Comparison of ENCODE assay signal across 29 cellular contexts in genomic region chr9:97437151-97437550, GRCh38.
"Had no signal": no experiment of that assay in that cellular context is flagged by ENCODE, and none has a peak within 500 bp of the region (broad histone marks: within the 10 kb centered on the region; RNA-seq: fewer than 3 reads in every experiment).

No MANE protein-coding gene starts in this region.

- FAIRE-seq: islet of Langerhans had no signal

- H3K27me3 ChIP-seq: cardiac muscle cell, dorsolateral prefrontal cortex, foreskin keratinocyte, heart left ventricle, ovary, uterus had no signal

- H3K4me1 Mint-ChIP-seq: activated CD4-positive, alpha-beta T cell treated with anti-CD3 and anti-CD28 coated beads for 36 hours; stimulated activated effector memory CD8-positive, alpha-beta T cell treated with anti-CD3 and anti-CD28 coated beads, Interleukin-12 subunit alpha, Interleukin-12 subunit beta, amount 100 ng/mL, for 72 hours had no signal

- H3K36me3 Mint-ChIP-seq: type B pancreatic cell had no signal

- DNase-seq: activated CD4-positive, alpha-beta T cell treated with anti-CD3 and anti-CD28 coated beads for 36 hours; activated CD4-positive, CD25-positive, alpha-beta regulatory T cell; activated CD8-positive, alpha-beta memory T cell treated with anti-CD3 and anti-CD28 coated beads, Interleukin-2, amount 10 ng/mL, durations not matched to agents 7 days and 5 days; activated CD8-positive, alpha-beta T cell treated with anti-CD3 and anti-CD28 coated beads, Interleukin-2, amount 10 ng/mL, durations not matched to agents 7 days and 5 days; activated effector memory CD4-positive, alpha-beta T cell treated with Interleukin-2 at 50 U/mL for 16 hours; activated naive CD4-positive, alpha-beta T cell treated with Interleukin-2 at 50 U/mL for 16 hours; anterior cingulate cortex; dorsolateral prefrontal cortex; effector memory CD4-positive, alpha-beta T cell; foreskin keratinocyte; heart left ventricle; left ventricle myocardium inferior; mucosa of descending colon; ovary; retina; stimulated activated CD4-positive, alpha-beta T cell treated with anti-CD3 and anti-CD28 coated beads, Interleukin-4, amount 100 ng/mL, for 24 hours; uterus had no signal

- H3K36me3 ChIP-seq: cardiac muscle cell, ovary, uterus had no signal

- H3K27me3 Mint-ChIP-seq: activated CD4-positive, alpha-beta T cell treated with anti-CD3 and anti-CD28 coated beads for 36 hours; activated CD8-positive, alpha-beta memory T cell treated with anti-CD3 and anti-CD28 coated beads, Interleukin-2, amount 10 ng/mL, durations not matched to agents 7 days and 5 days; activated naive CD8-positive, alpha-beta T cell; progenitor cell of endocrine pancreas; stimulated activated naive CD8-positive, alpha-beta T cell treated with anti-CD3 and anti-CD28 coated beads, Interleukin-15, Interleukin-2, amounts not matched to agents 100 ng/mL and 50 ng/mL, for 24 hours; type B pancreatic cell had no signal

- H3K4me3 ChIP-seq: cardiac muscle cell, coronary artery, dorsolateral prefrontal cortex, heart left ventricle, left ventricle myocardium inferior, lung, mucosa of descending colon, ovary, skin epidermis, uterus had no signal

- H3K9me3 ChIP-seq: heart left ventricle, left ventricle myocardium inferior, mucosa of descending colon, ovary, uterus had no signal

- H3K27ac Mint-ChIP-seq: activated CD4-positive, alpha-beta T cell treated with anti-CD3 and anti-CD28 coated beads for 36 hours; activated CD8-positive, alpha-beta memory T cell treated with anti-CD3 and anti-CD28 coated beads, Interleukin-2, amount 10 ng/mL, durations not matched to agents 7 days and 5 days; activated CD8-positive, alpha-beta T cell treated with anti-CD3 and anti-CD28 coated beads, Interleukin-2, amount 10 ng/mL, durations not matched to agents 7 days and 5 days; activated naive CD8-positive, alpha-beta T cell; nephron; progenitor cell of endocrine pancreas; stimulated activated effector memory CD8-positive, alpha-beta T cell treated with anti-CD3 and anti-CD28 coated beads, Interleukin-12 subunit alpha, Interleukin-12 subunit beta, amount 100 ng/mL, for 72 hours; stimulated activated naive CD8-positive, alpha-beta T cell treated with anti-CD3 and anti-CD28 coated beads, Interleukin-15, Interleukin-2, amounts not matched to agents 100 ng/mL and 50 ng/mL, for 24 hours; type B pancreatic cell had no signal

- H3K4me1 ChIP-seq: heart left ventricle, left ventricle myocardium inferior, uterus had no signal

- H3K4me3 Mint-ChIP-seq: activated CD4-positive, alpha-beta T cell treated with anti-CD3 and anti-CD28 coated beads for 36 hours; activated CD8-positive, alpha-beta memory T cell treated with anti-CD3 and anti-CD28 coated beads, Interleukin-2, amount 10 ng/mL, durations not matched to agents 7 days and 5 days; activated CD8-positive, alpha-beta T cell treated with anti-CD3 and anti-CD28 coated beads, Interleukin-2, amount 10 ng/mL, durations not matched to agents 7 days and 5 days; activated naive CD8-positive, alpha-beta T cell; nephron; stimulated activated effector memory CD8-positive, alpha-beta T cell treated with anti-CD3 and anti-CD28 coated beads, Interleukin-12 subunit alpha, Interleukin-12 subunit beta, amount 100 ng/mL, for 72 hours; stimulated activated naive CD8-positive, alpha-beta T cell treated with anti-CD3 and anti-CD28 coated beads, Interleukin-15, Interleukin-2, amounts not matched to agents 100 ng/mL and 50 ng/mL, for 24 hours; type B pancreatic cell had no signal

- ATAC-seq: activated CD4-positive, alpha-beta T cell treated with anti-CD3 and anti-CD28 coated beads for 36 hours; activated CD8-positive, alpha-beta memory T cell treated with anti-CD3 and anti-CD28 coated beads, Interleukin-2, amount 10 ng/mL, durations not matched to agents 7 days and 5 days; activated CD8-positive, alpha-beta T cell treated with anti-CD3 and anti-CD28 coated beads, Interleukin-2, amount 10 ng/mL, durations not matched to agents 7 days and 5 days; foreskin keratinocyte; heart left ventricle; mucosa of descending colon; sciatic nerve; stimulated activated effector memory CD8-positive, alpha-beta T cell treated with anti-CD3 and anti-CD28 coated beads, Interleukin-12 subunit alpha, Interleukin-12 subunit beta, amount 100 ng/mL, for 72 hours had no signal

- H3K9me3 Mint-ChIP-seq: nephron; stimulated activated effector memory CD8-positive, alpha-beta T cell treated with anti-CD3 and anti-CD28 coated beads, Interleukin-12 subunit alpha, Interleukin-12 subunit beta, amount 100 ng/mL, for 72 hours; stimulated activated naive CD8-positive, alpha-beta T cell treated with anti-CD3 and anti-CD28 coated beads, Interleukin-15, Interleukin-2, amounts not matched to agents 100 ng/mL and 50 ng/mL, for 24 hours; type B pancreatic cell had no signal

- H3K27ac ChIP-seq: cardiac muscle cell, coronary artery, dorsolateral prefrontal cortex, foreskin keratinocyte, heart left ventricle, left ventricle myocardium inferior, ovary, skin epidermis, uterus had no signal
